16 cellular contexts compared by ENCODE assay signal in the genomic region with DNA sequence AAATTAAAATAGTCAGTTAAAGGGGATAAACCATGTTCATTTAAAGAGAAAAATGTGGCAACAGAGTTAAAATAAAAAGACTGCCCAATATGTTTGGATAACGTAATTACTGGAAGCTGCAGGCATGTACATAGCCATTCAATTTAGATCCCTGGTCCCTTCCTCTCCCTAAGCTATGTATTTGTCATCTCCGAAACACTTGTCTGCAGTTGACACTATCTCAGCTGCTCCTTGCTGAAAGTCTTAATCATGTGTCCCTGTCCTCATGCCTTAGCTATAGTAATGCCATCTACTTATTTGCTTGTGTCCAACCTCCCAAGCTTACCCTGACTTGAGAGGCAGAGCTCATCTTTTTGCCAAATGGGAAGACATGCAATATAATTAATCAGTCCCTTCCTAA.
A peak's percentile ranks its signal among the peaks of the same experiment; 100 is the strongest.
DNase-seq lines count a peak whose midpoint lies in the region; ATAC-seq and TF ChIP-seq lines count a peak whose summit lies in the region.
"Had no signal": no experiment of that assay in that cellular context is flagged by ENCODE, and none has a peak within 500 bp of the region (broad histone marks: within the 10 kb centered on the region; RNA-seq: fewer than 3 reads in every experiment).

No MANE protein-coding gene starts in this region.

- H3K27me3 ChIP-seq in GM23248 (replicated peaks; ENCODE audit: insufficient read depth) = no peaks in the 10 kb centered on the region
- no peaks in the 10 kb centered on the region for H3K27me3 ChIP-seq in endodermal cell (ENCODE audit: control insufficient read depth, insufficient read depth, low read length, poor library complexity, severe bottlenecking)
- H3K27me3 ChIP-seq: BLaER1 treated with 17β-estradiol and CSF1 and Interleukin-3, amounts not matched to agents 10 nM and 100 nM; SJCRH30 had no signal

- H3K36me3 ChIP-seq in GM23248 (ENCODE audit: low read depth) = no peaks in the 10 kb centered on the region
- H3K36me3 ChIP-seq in OCI-LY7 (ENCODE audit: insufficient read depth, low read length) = peaks cover 47% of the 10 kb centered on the region
- H3K36me3 ChIP-seq in endodermal cell (ENCODE audit: control insufficient read depth, insufficient read depth, low read length) = no peaks in the 10 kb centered on the region
- H3K36me3 ChIP-seq: SJCRH30 had no signal

- peak overlapping the region; percentile 55; the same call in 1 of the 2 replicates for H3K9ac ChIP-seq in GM23248
- no peak overlapping the region for H3K9ac ChIP-seq in endodermal cell (ENCODE audit: extremely low read depth, low read length, poor library complexity, severe bottlenecking)
- H3K9ac ChIP-seq: BLaER1 treated with 17β-estradiol and CSF1 and Interleukin-3, amounts not matched to agents 10 nM and 100 nM; KMS-11 had no signal

- TSS peak; percentile 14 for BruUV-seq in OCI-LY7 (replicated peaks; lab: Mats Ljungman, UMichigan)

- H4K20me1 ChIP-seq in GM23248 (ENCODE audit: insufficient read depth) = no peaks in the 10 kb centered on the region
- no peaks in the 10 kb centered on the region for H4K20me1 ChIP-seq in OCI-LY7 (ENCODE audit: insufficient read depth, low read length)
- H4K20me1 ChIP-seq: BLaER1 treated with 17β-estradiol and CSF1 and Interleukin-3, amounts not matched to agents 10 nM and 100 nM had no signal

- H3K27me3 Mint-ChIP-seq in endodermal cell (ENCODE audit: insufficient read depth) (no peaks in the 10 kb centered on the region), osteocyte (ENCODE audit: unreplicated experiment) (no peaks in the 10 kb centered on the region)

- TF ChIP-seq CTCF in OCI-LY7 (conservative IDR thresholded peaks at IDR 0.05; ENCODE audit: low read length) (no peak), endodermal cell (conservative IDR thresholded peaks at IDR 0.05) (no peak), osteocyte (IDR thresholded peaks at IDR 0.05) (no peak)

- WGBS in GM23248 (ENCODE audit: low coverage in 1 of 2, low lambda C conversion rate in 2 of 2, missing lambda C conversion rate in 2 of 2), 2 experiments = 32 to 36% methylated on average over 2 of the region's 2 CpGs
- WGBS in endodermal cell (ENCODE audit: insufficient coverage in 1 of 2, insufficient read length in 1 of 2), 2 experiments = 88 to 91% methylated on average over 2 of the region's 2 CpGs

- in situ Hi-C loops in GM23248 (cut with MboI) = no loop called here

- H3K27ac ChIP-seq in GM23248 (peak overlapping the region; percentile 90), OCI-LY7 (ENCODE audit: low read depth, low read length, poor library complexity, severe bottlenecking) (no peak overlapping the region), endodermal cell (ENCODE audit: low read depth, low read length) (peak overlapping the region; percentile 78)
- H3K27ac ChIP-seq: BLaER1 treated with 17β-estradiol and CSF1 and Interleukin-3, amounts not matched to agents 10 nM and 100 nM; KMS-11; SJCRH30 had no signal

- CTCF ChIA-PET in OCI-LY7 (lab: Charles Lee; ENCODE audit: unreplicated experiment) = no interaction called here

- 0 out of 2 replicates have a peak, but pooled peaks cover 5% of the 10 kb centered on the region for H3K9me2 ChIP-seq in GM23248 (ENCODE audit: insufficient read depth)
- no peaks in the 10 kb centered on the region for H3K9me2 ChIP-seq in OCI-LY7 (ENCODE audit: insufficient read depth, low read length)

- no peak for ATAC-seq in HG03520 (IDR thresholded peaks at IDR 0.05; ENCODE audit: unreplicated experiment)

- H3K4me3 Mint-ChIP-seq in endodermal cell (no peak overlapping the region), osteocyte (ENCODE audit: unreplicated experiment) (no peak overlapping the region)

- H3K36me3 Mint-ChIP-seq in endodermal cell (ENCODE audit: low read depth) (no peaks in the 10 kb centered on the region), osteocyte (ENCODE audit: unreplicated experiment) (peaks cover 55% of the 10 kb centered on the region)

- POLR2A ChIA-PET in OCI-LY7 (lab: Charles Lee) = interaction anchor here (0.8 to 1.4 kb wide), 2 partner anchors 9 to 261 kb away, joined by 5 read pairs; no protein-coding TSS in a partner anchor

- H3K9me3 ChIP-seq in GM23248 (ENCODE audit: low read depth) (no peaks in the 10 kb centered on the region), OCI-LY7 (ENCODE audit: low read length) (peaks cover 8% of the 10 kb centered on the region; the same call in 1 of the 2 replicates), endodermal cell (ENCODE audit: control insufficient read depth, low read length) (peaks cover 2% of the 10 kb centered on the region)
- H3K9me3 ChIP-seq: SJCRH30 had no signal

- no peak overlapping the region for H3K27ac Mint-ChIP-seq in endodermal cell
- H3K27ac Mint-ChIP-seq in osteocyte (ENCODE audit: unreplicated experiment) = peak overlapping the region; percentile 96

- H3K79me2 ChIP-seq in GM23248 (ENCODE audit: insufficient read depth) = no peaks in the 10 kb centered on the region
- H3K79me2 ChIP-seq in OCI-LY7 (ENCODE audit: insufficient read depth, low read depth, low read length) = no peaks in the 10 kb centered on the region

- H3K4me2 ChIP-seq in GM23248 (ENCODE audit: unreplicated experiment) (peak overlapping the region; percentile 76), OCI-LY7 (ENCODE audit: low read length) (no peak overlapping the region)
- H3K4me2 ChIP-seq: KMS-11 had no signal

- peaks cover 28% of the 10 kb centered on the region for H3F3A ChIP-seq in GM23248 (ENCODE audit: insufficient read depth)

- H3K9me3 Mint-ChIP-seq in endodermal cell = peaks cover under 1% of the 10 kb centered on the region
- peaks cover 38% of the 10 kb centered on the region for H3K9me3 Mint-ChIP-seq in osteocyte (ENCODE audit: unreplicated experiment)

- H3K4me1 Mint-ChIP-seq in endodermal cell (no peaks in the 10 kb centered on the region), osteocyte (ENCODE audit: unreplicated experiment) (peaks cover 68% of the 10 kb centered on the region)

- H2AFZ ChIP-seq in GM23248 = no peak overlapping the region
- no peak overlapping the region for H2AFZ ChIP-seq in OCI-LY7 (ENCODE audit: low read length)

- H3K4me3 ChIP-seq in GM23248 (peak overlapping the region; percentile 35), OCI-LY7 (ENCODE audit: low read depth, low read length, poor library complexity, severe bottlenecking) (no peak overlapping the region), endodermal cell (ENCODE audit: low read length) (no peak overlapping the region)
- H3K4me3 ChIP-seq: BLaER1 treated with 17β-estradiol and CSF1 and Interleukin-3, amounts not matched to agents 10 nM and 100 nM; SJCRH30 had no signal

- intact Hi-C loops in OCI-LY7 (cut with micrococcal nuclease; ENCODE audit: unreplicated experiment) = no loop called here

- H3K4me1 ChIP-seq in GM23248 (ENCODE audit: insufficient read depth) = peaks cover 18% of the 10 kb centered on the region
- no peaks in the 10 kb centered on the region for H3K4me1 ChIP-seq in OCI-LY7 (ENCODE audit: insufficient read depth, low read length, poor library complexity, severe bottlenecking)
- no peaks in the 10 kb centered on the region for H3K4me1 ChIP-seq in endodermal cell (ENCODE audit: control insufficient read depth, insufficient read depth, low read length)

- DNase-seq in GM23248 (no peak), OCI-LY7 (ENCODE audit: low spot score) (no peak), endodermal cell (no peak), osteocyte (ENCODE audit: extremely low spot score, unreplicated experiment) (no peak), NOMO-1 treated with dmso at 0.1 percent for 144 hours (lab: John Stamatoyannopoulos, UW; ENCODE audit: unreplicated experiment) (no peak)
- no peak for DNase-seq in activated CD4-positive, alpha-beta T cell treated with anti-CD3 and anti-CD28 coated beads for 4 hours
- DNase-seq: GF-D8, GOT3, NCI-H1105 treated with DMSO at 0.1 percent for 48 hours, NCI-H187, NCI-H2171 treated with DMSO at 0.1 percent for 48 hours, NCI-H82 had no signal
